ENCODE assay signal across 27 cellular contexts in the genomic region with DNA sequence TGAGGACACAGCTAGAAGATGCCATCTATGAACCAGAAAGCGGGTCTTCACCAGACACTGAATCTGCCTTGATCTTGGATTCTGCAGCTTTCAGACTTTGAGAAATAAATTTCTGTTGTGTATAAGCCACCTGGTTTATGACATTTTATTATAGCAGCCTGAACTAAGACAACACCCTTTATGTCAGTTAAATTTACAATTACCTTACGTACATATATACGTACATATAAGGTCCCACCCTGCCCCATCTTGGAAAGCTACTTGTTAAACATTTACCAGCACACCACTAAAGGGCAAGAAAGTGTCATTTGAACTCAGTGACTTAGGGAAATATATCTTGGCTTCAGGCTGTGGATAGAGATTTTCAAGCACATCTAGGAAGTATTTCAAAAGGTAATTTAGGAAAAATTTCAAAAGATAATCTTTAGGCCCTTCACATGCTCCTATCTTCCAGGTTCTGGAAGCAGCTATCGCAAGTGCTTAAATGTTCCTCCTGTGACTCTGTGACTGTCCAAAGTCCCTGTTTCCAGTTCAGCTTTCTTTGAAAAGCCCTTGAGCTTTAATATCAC.
"Had no signal": no experiment of that assay in that cellular context is flagged by ENCODE, and none has a peak within 500 bp of the region (broad histone marks: within the 10 kb centered on the region; RNA-seq: fewer than 3 reads in every experiment).

No MANE protein-coding gene starts in this region.

- H3K27ac ChIP-seq: RWPE1, SJCRH30, VCaP had no signal

- FAIRE-seq: astrocyte had no signal

- H3K36me3 Mint-ChIP-seq: brain had no signal

- H3K4me1 ChIP-seq: SJCRH30 had no signal

- H3K27ac Mint-ChIP-seq: activated CD4-positive, alpha-beta memory T cell treated with anti-CD3 and anti-CD28 coated beads, Interleukin-2, amount 10 ng/mL, durations not matched to agents 7 days and 5 days; activated naive CD4-positive, alpha-beta T cell treated with anti-CD3 and anti-CD28 coated beads for 36 hours; activated naive CD8-positive, alpha-beta T cell; activated T-helper 17 cell treated with anti-CD3 and anti-CD28 coated beads, Interleukin-2, amount 50 U/mL, for 72 hours; brain had no signal

- H3K4me1 Mint-ChIP-seq: activated T-helper 17 cell treated with anti-CD3 and anti-CD28 coated beads, Interleukin-2, amount 50 U/mL, for 72 hours; brain had no signal

- H3K9me3 Mint-ChIP-seq: activated CD4-positive, alpha-beta memory T cell treated with anti-CD3 and anti-CD28 coated beads, Interleukin-2, amount 10 ng/mL, durations not matched to agents 7 days and 5 days; activated naive CD4-positive, alpha-beta T cell treated with anti-CD3 and anti-CD28 coated beads for 36 hours; activated T-helper 17 cell treated with anti-CD3 and anti-CD28 coated beads, Interleukin-2, amount 50 U/mL, for 72 hours had no signal

- H3K9ac ChIP-seq: SK-N-SH had no signal

- H3K27me3 ChIP-seq: SJCRH30 had no signal

- DNase-seq: activated CD4-positive, alpha-beta memory T cell treated with anti-CD3 and anti-CD28 coated beads, Interleukin-2, amount 10 ng/mL, durations not matched to agents 7 days and 5 days; activated CD4-positive, alpha-beta T cell treated with anti-CD3 and anti-CD28 coated beads, Interleukin-2, amount 50 U/mL, for 1 hour; activated CD4-positive, CD25-positive, alpha-beta regulatory T cell; activated gamma-delta T cell; activated naive CD4-positive, alpha-beta T cell treated with anti-CD3 and anti-CD28 coated beads for 36 hours; activated T-cell treated with anti-CD3 and anti-CD28 coated beads for 4 hours; activated T-cell treated with anti-CD3 and anti-CD28 coated beads, Interleukin-2, amount 50 U/mL, for 48 hours; amygdala; MM.1S; NCI-H1048; NCI-H146; NCI-H187 treated with DMSO at 0.1 percent for 48 hours; NCI-H2081 treated with DMSO at 0.1 percent for 48 hours; NCI-H2227 treated with DMSO at 0.1 percent for 48 hours; NCI-H446 treated with DMSO at 0.1 percent for 48 hours; NCI-H524 treated with DMSO at 0.1 percent for 48 hours; NCI-H774; Right ventricle myocardium superior; SJCRH30; SK-N-SH; T-helper 1 cell had no signal

- H3K36me3 ChIP-seq: SJCRH30 had no signal

- H3K4me3 Mint-ChIP-seq: activated CD4-positive, alpha-beta memory T cell treated with anti-CD3 and anti-CD28 coated beads, Interleukin-2, amount 10 ng/mL, durations not matched to agents 7 days and 5 days; activated naive CD4-positive, alpha-beta T cell treated with anti-CD3 and anti-CD28 coated beads for 36 hours; activated naive CD8-positive, alpha-beta T cell; activated T-helper 17 cell treated with anti-CD3 and anti-CD28 coated beads, Interleukin-2, amount 50 U/mL, for 72 hours; brain had no signal

- H3K4me3 ChIP-seq: SJCRH30 had no signal

- H3K27me3 Mint-ChIP-seq: brain had no signal

- H3K9me3 ChIP-seq: SJCRH30, SK-N-SH had no signal
